ENCODE assay signal across 18 cellular contexts in the genomic region with DNA sequence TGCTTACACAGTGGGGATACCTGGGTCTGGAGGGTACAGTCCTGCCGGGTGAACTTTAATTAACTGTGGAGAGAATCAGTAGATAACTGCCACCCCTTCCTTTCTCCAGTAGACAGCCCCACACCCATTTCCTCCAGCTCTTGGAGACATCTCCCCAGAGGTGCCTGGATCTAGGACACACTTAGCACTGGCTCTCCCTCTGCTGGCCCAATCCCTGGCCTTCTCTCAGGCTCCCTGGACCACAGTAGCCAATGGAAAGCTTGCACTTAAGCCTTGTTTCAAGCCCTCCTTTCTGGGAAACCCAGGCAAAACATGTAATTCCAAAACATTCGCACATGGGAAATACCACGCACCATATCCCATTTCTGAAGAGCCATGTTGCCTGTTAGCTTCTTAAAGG.
DNase-seq lines count a peak whose midpoint lies in the region; ATAC-seq and TF ChIP-seq lines count a peak whose summit lies in the region.
"Had no signal": no experiment of that assay in that cellular context is flagged by ENCODE, and none has a peak within 500 bp of the region (broad histone marks: within the 10 kb centered on the region; RNA-seq: fewer than 3 reads in every experiment).

No MANE protein-coding gene starts in this region.

- no peaks in the 10 kb centered on the region for H3K27me3 ChIP-seq in GM23338 (ENCODE audit: insufficient read depth)
- no peaks in the 10 kb centered on the region for H3K27me3 ChIP-seq in ascending aorta
- no peaks in the 10 kb centered on the region for H3K27me3 ChIP-seq in psoas muscle (ENCODE audit: insufficient read depth in 3 of 3, low read length in 2 of 3)

- ATAC-seq in GM23338 (peak; percentile 54), left ventricle myocardium superior (peak; percentile 64), psoas muscle (peak in 3 of 4 donors; percentile 26 to 49 (median 27)), GM21619 (IDR thresholded peaks at IDR 0.05; ENCODE audit: unreplicated experiment) (no peak)

- TF ChIP-seq CTCF in GM23338 (conservative IDR thresholded peaks at IDR 0.05; ENCODE audit: low read depth in 2 of 2) (no peak), ascending aorta (IDR thresholded peaks at IDR 0.05) (no peak), psoas muscle (IDR thresholded peaks at IDR 0.05) (no peak)

- H3K9me3 Mint-ChIP-seq in GM23338, result peaks cover 2% of the 10 kb centered on the region; the same call in 2 of the 3 replicates

- no peak overlapping the region for H3K4me2 ChIP-seq in GM23338

- H3K4me1 Mint-ChIP-seq in GM23338, result no peaks in the 10 kb centered on the region
- H3K4me1 Mint-ChIP-seq: CD4-positive, alpha-beta memory T cell had no signal

- 64 to 79% (median 65%) methylated on average over 3 of the region's 3 CpGs for WGBS in psoas muscle, 3 donors

- H3K79me2 ChIP-seq in GM23338 (replicated peaks; ENCODE audit: insufficient read depth), result no peaks in the 10 kb centered on the region

- H2AFZ ChIP-seq in GM23338, result peak overlapping the region; percentile 47

- H3K36me3 ChIP-seq in GM23338 (ENCODE audit: insufficient read depth) (no peaks in the 10 kb centered on the region), ascending aorta (no peaks in the 10 kb centered on the region), psoas muscle (ENCODE audit: insufficient read depth in 1 of 2, low read depth in 1 of 2) (no peaks in the 10 kb centered on the region)

- H3K4me1 ChIP-seq in GM23338 (ENCODE audit: insufficient read depth) (no peaks in the 10 kb centered on the region), ascending aorta (peaks cover 3 to 26% of the 10 kb centered on the region in 2 donors), psoas muscle (peaks cover 39% of the 10 kb centered on the region)

- no peaks in the 10 kb centered on the region for H3K9me3 ChIP-seq in ascending aorta
- no peaks in the 10 kb centered on the region for H3K9me3 ChIP-seq in psoas muscle

- H4K20me1 ChIP-seq in GM23338 (replicated peaks; ENCODE audit: insufficient read depth), result no peaks in the 10 kb centered on the region

- DNase-seq in GM23338 (ENCODE audit: low spot score) (no peak), ascending aorta (ENCODE audit: low spot score in 2 of 2) (no peak), left ventricle myocardium superior (peak; percentile 32), psoas muscle (no peak), NCI-H2196 (lab: John Stamatoyannopoulos, UW; ENCODE audit: unreplicated experiment) (no peak), COR-L47 (lab: John Stamatoyannopoulos, UW) (no peak), NCI-H146 (lab: John Stamatoyannopoulos, UW) (no peak)
- DNase-seq: CD4-positive, alpha-beta memory T cell; DMS79; Kasumi-1; NCI-H1417; NCI-H1930; NCI-H2171 treated with DMSO at 0.1 percent for 48 hours; NCI-H748 treated with DMSO at 0.1 percent for 48 hours had no signal

- no peaks in the 10 kb centered on the region for H3K27me3 Mint-ChIP-seq in GM23338 (ENCODE audit: insufficient read depth, low read depth, poor library complexity)

- H3K4me3 ChIP-seq in GM23338 (no peak overlapping the region), ascending aorta (no peak overlapping the region), psoas muscle (no peak overlapping the region)

- H3K27ac Mint-ChIP-seq in GM23338, result no peak overlapping the region
- H3K27ac Mint-ChIP-seq: IgD-negative memory B cell had no signal

- intact Hi-C loops in ascending aorta (cut with DNase I), result loop anchor here (5.0 kb wide), 1 partner anchor 79 kb away; no protein-coding TSS in a partner anchor
- intact Hi-C loops in left ventricle myocardium superior (cut with micrococcal nuclease), result no loop called here
- intact Hi-C loops in psoas muscle (cut with DNase I), result loop anchor here in 1 of 2 donors (5.0 to 10.0 kb wide), 2 partner anchors 154 to 208 kb away; no protein-coding TSS in a partner anchor

- no peaks in the 10 kb centered on the region for H3K9me2 ChIP-seq in GM23338 (ENCODE audit: insufficient read depth)

- H3K4me3 Mint-ChIP-seq in GM23338, result no peak overlapping the region
- H3K4me3 Mint-ChIP-seq: CD4-positive, alpha-beta memory T cell; IgD-negative memory B cell had no signal

- no peaks in the 10 kb centered on the region for H3K36me3 Mint-ChIP-seq in GM23338 (ENCODE audit: low read depth)
- H3K36me3 Mint-ChIP-seq: CD4-positive, alpha-beta memory T cell; IgD-negative memory B cell had no signal

- H3K27ac ChIP-seq in GM23338 (ENCODE audit: low read depth), result no peak overlapping the region
- H3K27ac ChIP-seq in ascending aorta, result peak overlapping the region; percentile 17 to 40
- H3K27ac ChIP-seq in psoas muscle, result peak overlapping the region; percentile 66
- H3K27ac ChIP-seq: HL-60, RWPE1 had no signal

- H3F3A ChIP-seq in GM23338 (replicated peaks; ENCODE audit: low read depth), result no peaks in the 10 kb centered on the region

TF ChIP-seq in GM23338, 12 proteins besides CTCF, POLR2A, EP300 and RAD21 (continues in another document):
- TF ChIP-seq ZNF331 (CRISPR knock-in tag; IDR thresholded peaks at IDR 0.05; ENCODE audit: low read depth) (no peak), JUNB (IDR thresholded peaks at IDR 0.05; ENCODE audit: unreplicated experiment) (no peak), ZNF114 (CRISPR knock-in tag; IDR thresholded peaks at IDR 0.05) (no peak), CREB1 (CRISPR knock-in tag; IDR thresholded peaks at IDR 0.05; ENCODE audit: low read depth) (no peak)
- TF ChIP-seq, protein P1, sequence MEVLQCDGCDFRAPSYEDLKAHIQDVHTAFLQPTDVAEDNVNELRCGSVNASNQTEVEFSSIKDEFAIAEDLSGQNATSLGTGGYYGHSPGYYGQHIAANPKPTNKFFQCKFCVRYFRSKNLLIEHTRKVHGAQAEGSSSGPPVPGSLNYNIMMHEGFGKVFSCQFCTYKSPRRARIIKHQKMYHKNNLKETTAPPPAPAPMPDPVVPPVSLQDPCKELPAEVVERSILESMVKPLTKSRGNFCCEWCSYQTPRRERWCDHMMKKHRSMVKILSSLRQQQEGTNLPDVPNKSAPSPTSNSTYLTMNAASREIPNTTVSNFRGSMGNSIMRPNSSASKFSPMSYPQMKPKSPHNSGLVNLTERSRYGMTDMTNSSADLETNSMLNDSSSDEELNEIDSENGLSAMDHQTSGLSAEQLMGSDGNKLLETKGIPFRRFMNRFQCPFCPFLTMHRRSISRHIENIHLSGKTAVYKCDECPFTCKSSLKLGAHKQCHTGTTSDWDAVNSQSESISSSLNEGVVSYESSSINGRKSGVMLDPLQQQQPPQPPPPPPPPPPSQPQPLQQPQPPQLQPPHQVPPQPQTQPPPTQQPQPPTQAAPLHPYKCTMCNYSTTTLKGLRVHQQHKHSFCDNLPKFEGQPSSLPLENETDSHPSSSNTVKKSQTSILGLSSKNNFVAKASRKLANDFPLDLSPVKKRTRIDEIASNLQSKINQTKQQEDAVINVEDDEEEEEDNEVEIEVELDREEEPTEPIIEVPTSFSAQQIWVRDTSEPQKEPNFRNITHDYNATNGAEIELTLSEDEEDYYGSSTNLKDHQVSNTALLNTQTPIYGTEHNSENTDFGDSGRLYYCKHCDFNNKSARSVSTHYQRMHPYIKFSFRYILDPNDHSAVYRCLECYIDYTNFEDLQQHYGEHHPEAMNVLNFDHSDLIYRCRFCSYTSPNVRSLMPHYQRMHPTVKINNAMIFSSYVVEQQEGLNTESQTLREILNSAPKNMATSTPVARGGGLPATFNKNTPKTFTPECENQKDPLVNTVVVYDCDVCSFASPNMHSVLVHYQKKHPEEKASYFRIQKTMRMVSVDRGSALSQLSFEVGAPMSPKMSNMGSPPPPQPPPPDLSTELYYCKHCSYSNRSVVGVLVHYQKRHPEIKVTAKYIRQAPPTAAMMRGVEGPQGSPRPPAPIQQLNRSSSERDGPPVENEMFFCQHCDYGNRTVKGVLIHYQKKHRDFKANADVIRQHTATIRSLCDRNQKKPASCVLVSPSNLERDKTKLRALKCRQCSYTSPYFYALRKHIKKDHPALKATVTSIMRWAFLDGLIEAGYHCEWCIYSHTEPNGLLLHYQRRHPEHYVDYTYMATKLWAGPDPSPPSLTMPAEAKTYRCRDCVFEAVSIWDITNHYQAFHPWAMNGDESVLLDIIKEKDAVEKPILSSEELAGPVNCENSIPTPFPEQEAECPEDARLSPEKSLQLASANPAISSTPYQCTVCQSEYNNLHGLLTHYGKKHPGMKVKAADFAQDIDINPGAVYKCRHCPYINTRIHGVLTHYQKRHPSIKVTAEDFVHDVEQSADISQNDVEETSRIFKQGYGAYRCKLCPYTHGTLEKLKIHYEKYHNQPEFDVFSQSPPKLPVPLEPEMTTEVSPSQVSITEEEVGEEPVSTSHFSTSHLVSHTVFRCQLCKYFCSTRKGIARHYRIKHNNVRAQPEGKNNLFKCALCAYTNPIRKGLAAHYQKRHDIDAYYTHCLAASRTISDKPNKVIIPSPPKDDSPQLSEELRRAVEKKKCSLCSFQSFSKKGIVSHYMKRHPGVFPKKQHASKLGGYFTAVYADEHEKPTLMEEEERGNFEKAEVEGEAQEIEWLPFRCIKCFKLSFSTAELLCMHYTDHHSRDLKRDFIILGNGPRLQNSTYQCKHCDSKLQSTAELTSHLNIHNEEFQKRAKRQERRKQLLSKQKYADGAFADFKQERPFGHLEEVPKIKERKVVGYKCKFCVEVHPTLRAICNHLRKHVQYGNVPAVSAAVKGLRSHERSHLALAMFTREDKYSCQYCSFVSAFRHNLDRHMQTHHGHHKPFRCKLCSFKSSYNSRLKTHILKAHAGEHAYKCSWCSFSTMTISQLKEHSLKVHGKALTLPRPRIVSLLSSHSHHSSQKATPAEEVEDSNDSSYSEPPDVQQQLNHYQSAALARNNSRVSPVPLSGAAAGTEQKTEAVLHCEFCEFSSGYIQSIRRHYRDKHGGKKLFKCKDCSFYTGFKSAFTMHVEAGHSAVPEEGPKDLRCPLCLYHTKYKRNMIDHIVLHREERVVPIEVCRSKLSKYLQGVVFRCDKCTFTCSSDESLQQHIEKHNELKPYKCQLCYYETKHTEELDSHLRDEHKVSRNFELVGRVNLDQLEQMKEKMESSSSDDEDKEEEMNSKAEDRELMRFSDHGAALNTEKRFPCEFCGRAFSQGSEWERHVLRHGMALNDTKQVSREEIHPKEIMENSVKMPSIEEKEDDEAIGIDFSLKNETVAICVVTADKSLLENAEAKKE (CRISPR knock-in tag; IDR thresholded peaks at IDR 0.05), result no peak
